Comparison of ENCODE assay signal across 19 cellular contexts in genomic region chr4:123676550-123677229, GRCh38.
A peak's percentile ranks its signal among the peaks of the same experiment; 100 is the strongest.
DNase-seq lines count a peak whose midpoint lies in the region; ATAC-seq, FAIRE-seq and TF ChIP-seq lines count a peak whose summit lies in the region.
"Had no signal": no experiment of that assay in that cellular context is flagged by ENCODE, and none has a peak within 500 bp of the region (broad histone marks: within the 10 kb centered on the region; RNA-seq: fewer than 3 reads in every experiment).

No MANE protein-coding gene starts in this region.

- DNase-seq in NCI-H2171 (lab: John Stamatoyannopoulos, UW) (peak; percentile 46), iPS-NIHi11 (ENCODE audit: low spot score) (peak; percentile 15), sciatic nerve (ENCODE audit: low spot score) (no peak), NOMO-1 treated with DMSO at 0.1 percent for 48 hours (lab: John Stamatoyannopoulos, UW; ENCODE audit: unreplicated experiment) (no peak), EL (no peak), GM19239 (ENCODE audit: insufficient read length, low spot score) (no peak)
- DNase-seq: activated CD4-positive, alpha-beta memory T cell treated with anti-CD3 and anti-CD28 coated beads, Interleukin-2, amount 10 ng/mL, durations not matched to agents 7 days and 5 days; activated naive CD8-positive, alpha-beta T cell treated with anti-CD3 and anti-CD28 coated beads, Interleukin-2, amount 10 ng/mL, durations not matched to agents 7 days and 5 days; AML-193; GM23248; heart left ventricle; KBM-7; kidney; naive thymus-derived CD8-positive, alpha-beta T cell; NCI-H146; stimulated activated CD4-positive, alpha-beta T cell treated with anti-CD3 and anti-CD28 coated beads, Interleukin-4, amount 100 ng/mL, for 4 hours; stimulated activated CD8-positive, alpha-beta memory T cell treated with anti-CD3 and anti-CD28 coated beads, Interleukin-4, amount 100 ng/mL, for 48 hours had no signal

- intact Hi-C loops in sciatic nerve (cut with DNase I) = no loop called here

- ATAC-seq in GM18520 (IDR thresholded peaks at IDR 0.05; ENCODE audit: unreplicated experiment) (peak; percentile 33), sciatic nerve (no peak)
- ATAC-seq: heart left ventricle; naive thymus-derived CD8-positive, alpha-beta T cell had no signal

- no peak for TF ChIP-seq EP300 in Ishikawa (IDR thresholded peaks at IDR 0.05; ENCODE audit: borderline replicate concordance)

- TF ChIP-seq RAD21 in Ishikawa (IDR thresholded peaks at IDR 0.05; ENCODE audit: low read depth) = no peak

- FAIRE-seq in GM19239 (lab: Jason Lieb, UNC) = no peak
- FAIRE-seq: kidney had no signal

TF ChIP-seq in Ishikawa, 13 proteins besides CTCF, POLR2A, EP300 and RAD21:
- TF ChIP-seq CREB1 (IDR thresholded peaks at IDR 0.05; ENCODE audit: low read depth) = no peak
- TF ChIP-seq NFIC (IDR thresholded peaks at IDR 0.05) = peak; percentile 66
- TF ChIP-seq REST (IDR thresholded peaks at IDR 0.05; ENCODE audit: low read depth) = no peak
- peak; percentile 48; the same call in 1 of the 2 replicates for TF ChIP-seq TCF12 (IDR thresholded peaks at IDR 0.05; ENCODE audit: low read depth)
- no peak for TF ChIP-seq YY1 (IDR thresholded peaks at IDR 0.05; ENCODE audit: low read depth)
- TF ChIP-seq CEBPB (IDR thresholded peaks at IDR 0.05) = peak; percentile 24; the same call in 1 of the 2 replicates
- TF ChIP-seq FOXM1 (IDR thresholded peaks at IDR 0.05; ENCODE audit: borderline replicate concordance, low read depth) = no peak
- no peak for TF ChIP-seq USF1 (IDR thresholded peaks at IDR 0.05)
- no peak for TF ChIP-seq EGR1 (IDR thresholded peaks at IDR 0.05)
- no peak for TF ChIP-seq TEAD4 (IDR thresholded peaks at IDR 0.05)
- TF ChIP-seq TAF1 (IDR thresholded peaks at IDR 0.05; ENCODE audit: low read depth) = no peak
- no peak for TF ChIP-seq ZBTB7A (IDR thresholded peaks at IDR 0.05; ENCODE audit: low read depth)
- no peak for TF ChIP-seq MAX (IDR thresholded peaks at IDR 0.05)

Comparison
In these comparisons a context has a peak if more than half of its experiments do, and no peak if none do; other contexts are left out.
1. DNase-seq: peak in NCI-H2171 (single experiment) and iPS-NIHi11 (single experiment); none in sciatic nerve (single experiment), NOMO-1 treated with DMSO at 0.1 percent for 48 hours (single experiment), EL (single experiment) and GM19239 (single experiment).